ENCODE assay signal across 22 cellular contexts in genomic region chr2:182680838-182681237, GRCh38.
"Had no signal": no experiment of that assay in that cellular context is flagged by ENCODE, and none has a peak within 500 bp of the region (broad histone marks: within the 10 kb centered on the region; RNA-seq: fewer than 3 reads in every experiment).

No MANE protein-coding gene starts in this region.

- H3K9me3 Mint-ChIP-seq: stimulated activated effector memory CD8-positive, alpha-beta T cell treated with anti-CD3 and anti-CD28 coated beads, Interleukin-12 subunit alpha, Interleukin-12 subunit beta, amount 100 ng/mL, for 72 hours had no signal

- H3K36me3 Mint-ChIP-seq: naive thymus-derived CD8-positive, alpha-beta T cell; stimulated activated effector memory CD8-positive, alpha-beta T cell treated with anti-CD3 and anti-CD28 coated beads, Interleukin-12 subunit alpha, Interleukin-12 subunit beta, amount 100 ng/mL, for 72 hours had no signal

- H3K27ac Mint-ChIP-seq: naive thymus-derived CD8-positive, alpha-beta T cell; nephron; stimulated activated effector memory CD8-positive, alpha-beta T cell treated with anti-CD3 and anti-CD28 coated beads, Interleukin-12 subunit alpha, Interleukin-12 subunit beta, amount 100 ng/mL, for 72 hours; stimulated activated naive CD8-positive, alpha-beta T cell treated with anti-CD3 and anti-CD28 coated beads, Interleukin-15, Interleukin-2, amounts not matched to agents 100 ng/mL and 50 ng/mL, for 24 hours had no signal

- DNase-seq: islet precursor cell; left ventricle myocardium inferior; mesenchymal stem cell; naive thymus-derived CD8-positive, alpha-beta T cell; nucleus accumbens; pancreas; posterior cingulate gyrus; retina; right cardiac atrium; stimulated activated CD4-positive, alpha-beta T cell treated with anti-CD3 and anti-CD28 coated beads, Interleukin-12 subunit alpha, Interleukin-12 subunit beta, amount 100 ng/mL, for 4 hours; stimulated activated CD4-positive, alpha-beta T cell treated with anti-CD3 and anti-CD28 coated beads, Interleukin-15, amount 100 ng/mL, for 24 hours; stimulated activated CD4-positive, alpha-beta T cell treated with anti-CD3 and anti-CD28 coated beads, Interleukin-2, amount 100 ng/mL, for 24 hours; stimulated activated CD4-positive, alpha-beta T cell treated with anti-CD3 and anti-CD28 coated beads, Interleukin-4, amount 100 ng/mL, for 1 hour; stimulated activated naive CD4-positive, alpha-beta T cell; tibial artery; trophoblast cell; upper lobe of right lung had no signal

- ATAC-seq: naive thymus-derived CD8-positive, alpha-beta T cell; pancreas; right cardiac atrium; sciatic nerve; stimulated activated effector memory CD8-positive, alpha-beta T cell treated with anti-CD3 and anti-CD28 coated beads, Interleukin-12 subunit alpha, Interleukin-12 subunit beta, amount 100 ng/mL, for 72 hours; upper lobe of right lung had no signal

- H3K4me3 Mint-ChIP-seq: naive thymus-derived CD8-positive, alpha-beta T cell; nephron; neural crest cell; stimulated activated effector memory CD8-positive, alpha-beta T cell treated with anti-CD3 and anti-CD28 coated beads, Interleukin-12 subunit alpha, Interleukin-12 subunit beta, amount 100 ng/mL, for 72 hours; stimulated activated naive CD8-positive, alpha-beta T cell treated with anti-CD3 and anti-CD28 coated beads, Interleukin-15, Interleukin-2, amounts not matched to agents 100 ng/mL and 50 ng/mL, for 24 hours had no signal

- H3K4me1 Mint-ChIP-seq: nephron; neural crest cell; stimulated activated effector memory CD8-positive, alpha-beta T cell treated with anti-CD3 and anti-CD28 coated beads, Interleukin-12 subunit alpha, Interleukin-12 subunit beta, amount 100 ng/mL, for 72 hours had no signal
